ENCODE assay signal across 24 cellular contexts in the genomic region with DNA sequence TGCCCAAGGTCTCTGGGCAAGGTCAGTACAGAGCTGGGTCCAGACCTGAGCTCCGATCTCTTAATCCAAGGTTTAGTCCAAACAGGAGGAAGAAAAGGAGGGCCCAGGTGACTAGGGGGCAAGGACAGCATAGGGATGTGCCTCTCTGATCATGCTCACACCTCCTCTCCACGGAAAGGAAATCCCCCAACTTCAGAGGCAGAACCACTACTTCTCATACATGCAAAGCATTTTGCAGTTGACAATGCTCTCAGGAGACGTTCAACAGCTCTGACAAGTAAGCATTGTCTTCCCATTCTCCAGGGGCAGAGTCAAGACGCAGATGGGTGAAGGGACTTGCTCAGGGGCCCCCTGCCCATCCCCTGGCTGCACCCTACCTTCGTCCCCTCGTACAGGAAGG.
DNase-seq lines count a peak whose midpoint lies in the region; ATAC-seq and TF ChIP-seq lines count a peak whose summit lies in the region.
"Had no signal": no experiment of that assay in that cellular context is flagged by ENCODE, and none has a peak within 500 bp of the region (broad histone marks: within the 10 kb centered on the region; RNA-seq: fewer than 3 reads in every experiment).

No MANE protein-coding gene starts in this region.

- no peak overlapping the region for H3K4me3 Mint-ChIP-seq in stimulated activated memory B cell treated with anti-CD40 and anti-IgM and Interleukin-4, amounts not matched to agents 10 μg/mL and 1 μg/mL and 100 μg/mL, for 72 hours
- H3K4me3 Mint-ChIP-seq: activated T-cell treated with anti-CD3 and anti-CD28 coated beads, Interleukin-2, amount 50 U/mL, for 24 hours; CD4-positive, alpha-beta T cell; neural progenitor cell had no signal

- ATAC-seq in GM21360 (IDR thresholded peaks at IDR 0.05; ENCODE audit: unreplicated experiment) (peak; percentile 70), HG03469 (IDR thresholded peaks at IDR 0.05; ENCODE audit: unreplicated experiment) (peak; percentile 38), GM18505 (IDR thresholded peaks at IDR 0.05; ENCODE audit: unreplicated experiment) (no peak), GM18520 (IDR thresholded peaks at IDR 0.05; ENCODE audit: unreplicated experiment) (no peak)
- ATAC-seq in stimulated activated memory B cell treated with anti-CD40 and anti-IgM and Interleukin-4, amounts not matched to agents 10 μg/mL and 1 μg/mL and 100 μg/mL, for 72 hours: peak; percentile 73
- ATAC-seq: heart left ventricle, sciatic nerve had no signal

- DNase-seq in GM13976 (ENCODE audit: low spot score) (peak; percentile 81), DMS153 (lab: John Stamatoyannopoulos, UW) (no peak)
- DNase-seq: activated CD4-positive, alpha-beta T cell treated with anti-CD3 and anti-CD28 coated beads for 48 hours; activated naive CD4-positive, alpha-beta T cell; activated T-cell treated with anti-CD3 and anti-CD28 coated beads, Interleukin-2, amount 50 U/mL, for 24 hours; amygdala; CD4-positive, alpha-beta T cell; effector CD8-positive, alpha-beta T cell; GOT3; heart left ventricle; KBM-7; mammary epithelial cell; MM.1S; NCI-H1436 treated with DMSO at 0.1 percent for 48 hours; stimulated activated CD4-positive, alpha-beta T cell treated with anti-CD3 and anti-CD28 coated beads, Interleukin-4, amount 100 ng/mL, for 4 hours; stomach had no signal

- no peaks in the 10 kb centered on the region for H3K36me3 Mint-ChIP-seq in stimulated activated memory B cell treated with anti-CD40 and anti-IgM and Interleukin-4, amounts not matched to agents 10 μg/mL and 1 μg/mL and 100 μg/mL, for 72 hours
- H3K36me3 Mint-ChIP-seq: neural progenitor cell had no signal

- no peak for TF ChIP-seq CTCF in GM13976 (IDR thresholded peaks at IDR 0.05; ENCODE audit: borderline replicate concordance, control extremely low read depth, extremely low read depth, insufficient read depth, missing control alignments)

- peaks cover 23% of the 10 kb centered on the region for H3K4me1 Mint-ChIP-seq in stimulated activated memory B cell treated with anti-CD40 and anti-IgM and Interleukin-4, amounts not matched to agents 10 μg/mL and 1 μg/mL and 100 μg/mL, for 72 hours

- no peaks in the 10 kb centered on the region for H3K9me3 Mint-ChIP-seq in stimulated activated memory B cell treated with anti-CD40 and anti-IgM and Interleukin-4, amounts not matched to agents 10 μg/mL and 1 μg/mL and 100 μg/mL, for 72 hours
- H3K9me3 Mint-ChIP-seq: activated T-cell treated with anti-CD3 and anti-CD28 coated beads, Interleukin-2, amount 50 U/mL, for 24 hours; CD4-positive, alpha-beta T cell; neural progenitor cell had no signal

- in situ Hi-C loops in GM13976 (cut with MboI; ENCODE audit: low sequenced_read_pairs, unreplicated experiment): no loop called here

- H3K27ac Mint-ChIP-seq in stimulated activated memory B cell treated with anti-CD40 and anti-IgM and Interleukin-4, amounts not matched to agents 10 μg/mL and 1 μg/mL and 100 μg/mL, for 72 hours: peak overlapping the region; percentile 23
- H3K27ac Mint-ChIP-seq: activated T-cell treated with anti-CD3 and anti-CD28 coated beads, Interleukin-2, amount 50 U/mL, for 24 hours; CD4-positive, alpha-beta T cell; neural progenitor cell; progenitor cell of endocrine pancreas had no signal

- TF ChIP-seq POLR2A in GM18505 (IDR thresholded peaks at IDR 0.05; ENCODE audit: borderline replicate concordance, extremely low read depth, insufficient read depth, insufficient read length): no peak

- no peaks in the 10 kb centered on the region for H3K27me3 Mint-ChIP-seq in stimulated activated memory B cell treated with anti-CD40 and anti-IgM and Interleukin-4, amounts not matched to agents 10 μg/mL and 1 μg/mL and 100 μg/mL, for 72 hours
- H3K27me3 Mint-ChIP-seq: activated T-cell treated with anti-CD3 and anti-CD28 coated beads, Interleukin-2, amount 50 U/mL, for 24 hours; CD4-positive, alpha-beta T cell; progenitor cell of endocrine pancreas had no signal

Comparison
In these comparisons a context has a peak if more than half of its experiments do, and no peak if none do; other contexts are left out.
1. ATAC-seq: peak in GM21360 (single experiment), HG03469 (single experiment) and stimulated activated memory B cell treated with anti-CD40 and anti-IgM and Interleukin-4, amounts not matched to agents 10 μg/mL and 1 μg/mL and 100 μg/mL, for 72 hours (single experiment); none in GM18505 (single experiment) and GM18520 (single experiment).